In the genomic region with DNA sequence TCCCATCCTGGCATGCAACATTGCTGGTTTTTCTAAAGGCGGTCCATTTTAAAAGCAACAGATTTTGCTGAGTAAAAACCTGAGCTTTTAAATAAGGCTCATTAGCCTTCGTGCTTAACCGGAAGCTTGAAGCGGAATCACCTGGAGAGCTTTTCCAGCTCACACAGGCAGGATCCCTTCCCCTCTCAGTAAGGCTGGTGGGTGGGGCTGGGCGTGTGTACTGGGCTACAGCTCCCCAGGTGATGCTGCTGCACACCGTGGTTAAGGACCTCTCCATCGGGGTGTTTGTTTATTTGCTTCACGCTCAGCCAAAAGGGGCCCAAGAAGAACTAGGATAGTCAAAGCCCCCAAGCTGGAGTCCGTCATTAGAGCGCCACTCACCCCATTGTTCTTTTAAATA, we compare ENCODE assay signal across 16 cellular contexts. TPM values are rescaled to one million over a fixed set of nuclear protein-coding genes. Genes with fewer than 3 reads are reported as not detected.
DNase-seq lines count a peak whose midpoint lies in the region; ATAC-seq, FAIRE-seq and TF ChIP-seq lines count a peak whose summit lies in the region.
"Had no signal": no experiment of that assay in that cellular context is flagged by ENCODE, and none has a peak within 500 bp of the region (broad histone marks: within the 10 kb centered on the region; RNA-seq: fewer than 3 reads in every experiment).

No MANE protein-coding gene starts in this region.

- H3K4me1 ChIP-seq in BLaER1 treated with 17β-estradiol and CSF1 and Interleukin-3, amounts not matched to agents 10 nM and 100 nM, result peaks cover 0 to 26% (median 22%) of the 10 kb centered on the region in 10 experiments; a peak in 16 of 20 replicates
- peaks cover 9% of the 10 kb centered on the region; the same call in 1 of the 2 replicates for H3K4me1 ChIP-seq in HUES48 (ENCODE audit: control insufficient read depth, insufficient read depth, low read length)
- no peaks in the 10 kb centered on the region for H3K4me1 ChIP-seq in astrocyte (ENCODE audit: insufficient read depth, low read length)
- no peaks in the 10 kb centered on the region for H3K4me1 ChIP-seq in SK-N-SH (ENCODE audit: control insufficient read depth in 1 of 2, insufficient read depth in 2 of 2, low read depth in 1 of 2, low read length in 1 of 2)

- H3K27ac Mint-ChIP-seq in astrocyte (ENCODE audit: unreplicated experiment) (no peak overlapping the region), mesothelial cell of epicardium (no peak overlapping the region)
- H3K27ac Mint-ChIP-seq: activated naive CD4-positive, alpha-beta T cell treated with anti-CD3 and anti-CD28 coated beads, Interleukin-2, amount 50 U/mL, for 72 hours; dendritic cell treated with granulocyte-macrophage colony-stimulating factor and Interleukin-4, amounts not matched to agents 40 ng/mL and 50 ng/mL, for 4 days had no signal

- no peak overlapping the region for H3K27ac ChIP-seq in BLaER1 treated with 17β-estradiol and CSF1 and Interleukin-3, amounts not matched to agents 10 nM and 100 nM
- no peak overlapping the region for H3K27ac ChIP-seq in HUES48 (ENCODE audit: low read depth, low read length)
- H3K27ac ChIP-seq in astrocyte (ENCODE audit: low read depth, low read length), result no peak overlapping the region
- no peak overlapping the region for H3K27ac ChIP-seq in SK-N-SH (ENCODE audit: low read depth in 2 of 2, low read length in 1 of 2)

- no peak overlapping the region for H3K4me3 Mint-ChIP-seq in astrocyte (ENCODE audit: unreplicated experiment)
- H3K4me3 Mint-ChIP-seq in mesothelial cell of epicardium, result peak overlapping the region; percentile 37
- H3K4me3 Mint-ChIP-seq: dendritic cell treated with granulocyte-macrophage colony-stimulating factor and Interleukin-4, amounts not matched to agents 40 ng/mL and 50 ng/mL, for 4 days had no signal

- no peaks in the 10 kb centered on the region for H3K36me3 ChIP-seq in BLaER1 treated with 17β-estradiol and CSF1 and Interleukin-3, amounts not matched to agents 10 nM and 100 nM
- H3K36me3 ChIP-seq in HUES48 (ENCODE audit: control insufficient read depth, insufficient read depth, low read length), result no peaks in the 10 kb centered on the region
- no peaks in the 10 kb centered on the region for H3K36me3 ChIP-seq in astrocyte (ENCODE audit: insufficient read depth, low read length)
- H3K36me3 ChIP-seq in SK-N-SH (replicated peaks in 1 of 2; ENCODE audit: control insufficient read depth in 1 of 2, insufficient read depth in 2 of 2, low read length in 1 of 2), result no peaks in the 10 kb centered on the region

- H3K9me3 ChIP-seq in BLaER1 treated with 17β-estradiol and CSF1 and Interleukin-3, amounts not matched to agents 10 nM and 100 nM (replicated peaks in 1 of 11), result no peaks in the 10 kb centered on the region
- H3K9me3 ChIP-seq in HUES48 (ENCODE audit: control insufficient read depth, insufficient read depth, low read length), result no peaks in the 10 kb centered on the region
- no peaks in the 10 kb centered on the region for H3K9me3 ChIP-seq in astrocyte (ENCODE audit: insufficient read depth, low read depth, low read length)
- H3K9me3 ChIP-seq in SK-N-SH, result no peaks in the 10 kb centered on the region

- POLR2A ChIA-PET in SK-N-SH (lab: Yijun Ruan, JAX), result no interaction called here

- no peaks in the 10 kb centered on the region for H3F3A ChIP-seq in SK-N-SH (replicated peaks; ENCODE audit: insufficient read depth)

- H3K79me2 ChIP-seq in astrocyte (ENCODE audit: insufficient read depth, low read length) (no peaks in the 10 kb centered on the region), SK-N-SH (ENCODE audit: insufficient read depth) (no peaks in the 10 kb centered on the region)

- H3K4me2 ChIP-seq in BLaER1 treated with 17β-estradiol and CSF1 and Interleukin-3, amounts not matched to agents 10 nM and 100 nM, result peak overlapping the region; percentile 32 to 62 (median 52); a peak in 19 of 22 replicates
- peak overlapping the region; percentile 64 for H3K4me2 ChIP-seq in astrocyte (ENCODE audit: low read length)
- no peak overlapping the region for H3K4me2 ChIP-seq in SK-N-SH

- no peaks in the 10 kb centered on the region for H4K20me1 ChIP-seq in BLaER1 treated with 17β-estradiol and CSF1 and Interleukin-3, amounts not matched to agents 10 nM and 100 nM
- no peaks in the 10 kb centered on the region for H4K20me1 ChIP-seq in astrocyte (ENCODE audit: insufficient read depth, low read length)
- H4K20me1 ChIP-seq in SK-N-SH (ENCODE audit: insufficient read depth), result no peaks in the 10 kb centered on the region

- TF ChIP-seq EP300 in SK-N-SH (IDR thresholded peaks at IDR 0.05; ENCODE audit: borderline replicate concordance in 1 of 2, low read depth in 1 of 2, low read length in 1 of 2), result no peak

- peak overlapping the region; percentile 18 for H2AFZ ChIP-seq in astrocyte (ENCODE audit: low read depth, low read length)
- H2AFZ ChIP-seq in SK-N-SH (ENCODE audit: low read depth), result no peak overlapping the region

- no peak overlapping the region for H3K4me3 ChIP-seq in BLaER1 treated with 17β-estradiol and CSF1 and Interleukin-3, amounts not matched to agents 10 nM and 100 nM
- H3K4me3 ChIP-seq in HUES48 (ENCODE audit: low read depth, low read length), result peak overlapping the region; percentile 46
- H3K4me3 ChIP-seq in astrocyte (ENCODE audit: insufficient read depth, low read depth, low read length), result no peak overlapping the region
- no peak overlapping the region for H3K4me3 ChIP-seq in SK-N-SH (ENCODE audit: low read depth in 2 of 2, low read length in 1 of 2)

- no peak for DNase-seq in astrocyte (ENCODE audit: low read depth)
- DNase-seq in mesothelial cell of epicardium (ENCODE audit: low spot score in 2 of 2, unreplicated experiment in 2 of 2), result no peak
- DNase-seq in SK-N-SH, result no peak
- DNase-seq in MV-4-11 (lab: John Stamatoyannopoulos, UW), result no peak
- DNase-seq: erythroblast, kidney glomerular epithelial cell, NCI-H524 treated with DMSO at 0.1 percent for 48 hours, occipital lobe, substantia nigra had no signal

- H3K9me3 Mint-ChIP-seq in astrocyte (ENCODE audit: unreplicated experiment) (peaks cover 7% of the 10 kb centered on the region), mesothelial cell of epicardium (no peaks in the 10 kb centered on the region)
- H3K9me3 Mint-ChIP-seq: activated naive CD4-positive, alpha-beta T cell treated with anti-CD3 and anti-CD28 coated beads, Interleukin-2, amount 50 U/mL, for 72 hours; dendritic cell treated with granulocyte-macrophage colony-stimulating factor and Interleukin-4, amounts not matched to agents 40 ng/mL and 50 ng/mL, for 4 days had no signal

- H3K27me3 ChIP-seq in BLaER1 treated with 17β-estradiol and CSF1 and Interleukin-3, amounts not matched to agents 10 nM and 100 nM, result no peaks in the 10 kb centered on the region
- H3K27me3 ChIP-seq in HUES48 (ENCODE audit: control insufficient read depth, insufficient read depth, low read length) (peaks cover 68% of the 10 kb centered on the region), astrocyte (ENCODE audit: insufficient read depth, low read length) (peaks cover 29% of the 10 kb centered on the region), SK-N-SH (ENCODE audit: insufficient read depth) (no peaks in the 10 kb centered on the region)

- WGBS in SK-N-SH (ENCODE audit: low lambda C conversion rate), result 79% methylated on average over 10 of the region's 10 CpGs

- peaks cover 39% of the 10 kb centered on the region for H3K27me3 Mint-ChIP-seq in astrocyte (ENCODE audit: low read depth, unreplicated experiment)
- peaks cover 72% of the 10 kb centered on the region for H3K27me3 Mint-ChIP-seq in mesothelial cell of epicardium (ENCODE audit: low read depth)

- FAIRE-seq in astrocyte (lab: Jason Lieb, UNC), result no peak
- FAIRE-seq: HepG2 had no signal

- H3K4me1 Mint-ChIP-seq in astrocyte (ENCODE audit: low read depth, unreplicated experiment) (no peaks in the 10 kb centered on the region), mesothelial cell of epicardium (peaks cover 8% of the 10 kb centered on the region)

- no peaks in the 10 kb centered on the region for H3K36me3 Mint-ChIP-seq in astrocyte (ENCODE audit: low read depth, unreplicated experiment)
- H3K36me3 Mint-ChIP-seq in mesothelial cell of epicardium, result no peaks in the 10 kb centered on the region
- H3K36me3 Mint-ChIP-seq: activated naive CD4-positive, alpha-beta T cell treated with anti-CD3 and anti-CD28 coated beads, Interleukin-2, amount 50 U/mL, for 72 hours had no signal

- TF ChIP-seq CTCF in astrocyte (IDR thresholded peaks at IDR 0.05; ENCODE audit: insufficient read depth, low read depth, low read length), result no peak
- no peak for TF ChIP-seq CTCF in mesothelial cell of epicardium (IDR thresholded peaks at IDR 0.05; ENCODE audit: unreplicated experiment)
- no peak for TF ChIP-seq CTCF in SK-N-SH (IDR thresholded peaks at IDR 0.05)

- no peak for TF ChIP-seq RAD21 in SK-N-SH (IDR thresholded peaks at IDR 0.05; ENCODE audit: low read length)

- no peak overlapping the region for H3K9ac ChIP-seq in BLaER1 treated with 17β-estradiol and CSF1 and Interleukin-3, amounts not matched to agents 10 nM and 100 nM
- H3K9ac ChIP-seq in HUES48 (ENCODE audit: low read depth, low read length), result no peak overlapping the region
- H3K9ac ChIP-seq in astrocyte (ENCODE audit: low read length), result no peak overlapping the region
- H3K9ac ChIP-seq in SK-N-SH, result no peak overlapping the region

- ATAC-seq in HG03108 (IDR thresholded peaks at IDR 0.05; ENCODE audit: unreplicated experiment), result no peak
- ATAC-seq: activated naive CD4-positive, alpha-beta T cell treated with anti-CD3 and anti-CD28 coated beads, Interleukin-2, amount 50 U/mL, for 72 hours; HepG2; Panc1 had no signal

- CTCF ChIA-PET in SK-N-SH (lab: Yijun Ruan, JAX), result interaction anchor here (0.7 to 2.1 kb wide), 4 partner anchors 10 to 492 kb away, joined by 3 to 7 read pairs (median 4); partner anchors contain the start of gene MEX3B

- no peaks in the 10 kb centered on the region for H3K9me2 ChIP-seq in SK-N-SH

TF ChIP-seq in SK-N-SH, 30 proteins besides CTCF, POLR2A, EP300 and RAD21 (continues in another document):
- TF ChIP-seq YY1 (IDR thresholded peaks at IDR 0.05; ENCODE audit: low read depth), result no peak
- no peak for TF ChIP-seq NFIC (IDR thresholded peaks at IDR 0.05; ENCODE audit: borderline replicate concordance)
- TF ChIP-seq FOXJ3 (CRISPR knock-in tag; IDR thresholded peaks at IDR 0.05), result no peak
- TF ChIP-seq RCOR1 (IDR thresholded peaks at IDR 0.05; ENCODE audit: low read length), result no peak
- TF ChIP-seq NRF1 (IDR thresholded peaks at IDR 0.05; ENCODE audit: low read depth, low read length), result no peak
- no peak for TF ChIP-seq TEAD4 (IDR thresholded peaks at IDR 0.05; ENCODE audit: borderline replicate concordance, insufficient read depth)
- no peak for TF ChIP-seq RFX5 (IDR thresholded peaks at IDR 0.05; ENCODE audit: low read length)
- TF ChIP-seq FOXM1 (IDR thresholded peaks at IDR 0.05; ENCODE audit: low read depth), result no peak
- no peak for TF ChIP-seq POLR2AphosphoS5 (IDR thresholded peaks at IDR 0.05; ENCODE audit: low read depth, low read length)
- no peak for TF ChIP-seq TCF12 (IDR thresholded peaks at IDR 0.05)
- no peak for TF ChIP-seq SIN3A (IDR thresholded peaks at IDR 0.05; ENCODE audit: borderline replicate concordance, low read depth, low read length)

RNA-seq across cellular contexts. Expression of gene MEX3B, which starts 17.2 kb away (rescaled TPM):
- 18.7 and 19.1 TPM in 2 replicates for total RNA-seq in astrocyte
- total RNA-seq in mesothelial cell of epicardium, result 29.8 to 31.9 TPM (median 30.8 TPM) in 3 replicates
- 6.2 and 9.3 TPM in 2 replicates for polyA plus RNA-seq in SK-N-SH (2012; rRNA removed)
- 4.9 and 6.2 TPM in 2 replicates for polyA plus RNA-seq in SK-N-SH (2012; cell fraction: cytosol; rRNA removed)
- polyA plus RNA-seq in SK-N-SH (2012; cell fraction: nucleus; rRNA removed), result 16.9 and 22.9 TPM in 2 replicates
